Comparison of ENCODE assay signal across 10 cellular contexts in genomic region chr14:38207830-38208815, GRCh38. TPM values are rescaled to one million over a fixed set of nuclear protein-coding genes. Genes with fewer than 3 reads are reported as not detected.
DNase-seq lines count a peak whose midpoint lies in the region; ATAC-seq and TF ChIP-seq lines count a peak whose summit lies in the region.
"Had no signal": no experiment of that assay in that cellular context is flagged by ENCODE, and none has a peak within 500 bp of the region (broad histone marks: within the 10 kb centered on the region; RNA-seq: fewer than 3 reads in every experiment).

Gene SSTR1, plus strand, starts transcription at chr14:38207904. Its CDS starts 1,486 bp downstream, at chr14:38209390.

- peaks cover 0 to 6% (median 5%) of the 10 kb centered on the region in 5 donors for H3K9me3 Mint-ChIP-seq in CD8-positive, alpha-beta memory T cell

- peak within 1 kb of the TSS; percentile 6 for H3K4me3 ChIP-seq in CD8-positive, alpha-beta memory T cell (ENCODE audit: low read length)
- H3K4me3 ChIP-seq in fibroblast of mammary gland (ENCODE audit: control insufficient read depth, low read depth, low read length): peak within 1 kb of the TSS; percentile 37

- peaks cover 22 to 40% (median 32%) of the 10 kb centered on the region in 3 donors for H3K4me1 Mint-ChIP-seq in CD8-positive, alpha-beta memory T cell

- peaks cover 21% of the 10 kb centered on the region for H3K27me3 ChIP-seq in CD8-positive, alpha-beta memory T cell (ENCODE audit: insufficient read depth, low read length, poor library complexity, severe bottlenecking)

- H3K36me3 ChIP-seq in CD8-positive, alpha-beta memory T cell (ENCODE audit: insufficient read depth, low read length): no peaks in the 10 kb centered on the region

- H3K27ac ChIP-seq in CD8-positive, alpha-beta memory T cell (ENCODE audit: low read depth, low read length): no peak within 1 kb of the TSS

- no peak for TF ChIP-seq CTCF in fibroblast of mammary gland (conservative IDR thresholded peaks at IDR 0.05; ENCODE audit: control insufficient read depth, insufficient read depth, low read depth, low read length)

- H3K36me3 Mint-ChIP-seq in CD8-positive, alpha-beta memory T cell: no peaks in the 10 kb centered on the region

- DNase-seq in CD8-positive, alpha-beta memory T cell: no peak
- DNase-seq in NCI-H69 (lab: John Stamatoyannopoulos, UW) (peak; percentile 90), fibroblast of mammary gland (ENCODE audit: low read depth) (peak; percentile 18), occipital lobe (lab: John Stamatoyannopoulos, UW) (no peak), NCI-H2029 treated with DMSO at 0.1 percent for 48 hours (lab: John Stamatoyannopoulos, UW) (no peak), NCI-H2029 (lab: John Stamatoyannopoulos, UW) (no peak), GM19240 (ENCODE audit: insufficient read length, low spot score) (no peak)
- DNase-seq: stimulated activated CD4-positive, alpha-beta T cell treated with anti-CD3 and anti-CD28 coated beads, Interleukin-2, amount 100 ng/mL, for 48 hours had no signal

- H3K27ac Mint-ChIP-seq in CD8-positive, alpha-beta memory T cell: peak within 1 kb of the TSS in 1 of 8 donors; percentile 63

- peaks cover 43 to 59% of the 10 kb centered on the region in 2 donors for H3K27me3 Mint-ChIP-seq in CD8-positive, alpha-beta memory T cell

- peak within 1 kb of the TSS; percentile 46 to 83 (median 60) for H3K4me3 Mint-ChIP-seq in CD8-positive, alpha-beta memory T cell

- ATAC-seq in HG03139 (IDR thresholded peaks at IDR 0.05; ENCODE audit: unreplicated experiment): no peak

- CTCF ChIA-PET in CD8-positive, alpha-beta memory T cell (lab: Charles Lee): no interaction called here

- H3K9me3 ChIP-seq in CD8-positive, alpha-beta memory T cell (ENCODE audit: low read length): no peaks in the 10 kb centered on the region

- POLR2A ChIA-PET in CD8-positive, alpha-beta memory T cell (lab: Charles Lee): no interaction called here

- H3K4me1 ChIP-seq in CD8-positive, alpha-beta memory T cell (ENCODE audit: insufficient read depth, low read length): no peaks in the 10 kb centered on the region

RNA-seq across cellular contexts. Expression of gene SSTR1, which starts in this region (rescaled TPM):
- not detected for total RNA-seq in CD8-positive, alpha-beta memory T cell
- not detected for polyA plus RNA-seq in CD8-positive, alpha-beta memory T cell
- 14.8 TPM for total RNA-seq in occipital lobe
- total RNA-seq: NCI-H460 had no signal

Comparison
In these comparisons a context has a peak if more than half of its experiments do, and no peak if none do; other contexts are left out.
1. RNA of gene SSTR1 (total RNA-seq): 14.8 TPM in occipital lobe (single experiment); not detected in CD8-positive, alpha-beta memory T cell; every median in the first group is over 10 times any median in the second.
2. DNase-seq: peak in NCI-H69 (single experiment) and fibroblast of mammary gland (single experiment); none in CD8-positive, alpha-beta memory T cell (0 of 5), occipital lobe (single experiment), NCI-H2029 treated with DMSO at 0.1 percent for 48 hours (single experiment), NCI-H2029 (single experiment) and GM19240 (single experiment).